8 cellular contexts compared by ENCODE assay signal in the genomic region with DNA sequence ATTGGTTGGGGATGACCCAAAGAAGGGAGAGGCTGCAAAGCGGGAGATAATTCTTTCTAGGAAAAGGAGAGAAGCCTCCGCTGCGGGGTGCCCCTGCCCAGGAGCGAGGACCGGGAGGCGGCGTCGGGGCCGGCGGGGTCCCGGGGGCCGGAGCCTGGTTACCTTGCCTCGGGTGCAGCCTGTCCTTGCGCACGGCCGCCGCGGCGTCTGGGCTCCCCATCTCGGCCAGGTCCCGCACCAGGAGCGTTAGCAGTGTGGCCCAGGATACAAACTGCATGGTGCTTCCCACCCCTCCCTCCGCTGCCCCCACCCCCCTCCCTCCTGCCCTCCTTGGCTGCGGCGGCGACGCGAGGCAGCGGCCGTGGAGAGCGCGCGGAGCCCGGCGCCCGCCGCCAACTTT. TPM values are rescaled to one million over a fixed set of nuclear protein-coding genes. Genes with fewer than 3 reads are reported as not detected.
DNase-seq lines count a peak whose midpoint lies in the region; ATAC-seq, FAIRE-seq and TF ChIP-seq lines count a peak whose summit lies in the region.

No MANE protein-coding gene starts in this region.

- H3K4me1 ChIP-seq in A549 (peaks cover 8% of the 10 kb centered on the region; the same call in 2 of the 3 replicates), heart right ventricle (peaks cover 0 to 55% (median 21%) of the 10 kb centered on the region in 9 donors), neuronal stem cell (ENCODE audit: control insufficient read depth in 2 of 2, insufficient read depth in 1 of 2, low read depth in 1 of 2, low read length in 2 of 2) (peaks cover 6 to 11% of the 10 kb centered on the region in 2 donors)

- no peak overlapping the region for H2BK12ac ChIP-seq in neuronal stem cell (ENCODE audit: low read length)

- TF ChIP-seq POLR2A in A549 (IDR thresholded peaks at IDR 0.05; ENCODE audit: low read length): no peak

- H3K4me3 ChIP-seq in A549 (peak overlapping the region; percentile 47), WERI-Rb-1 (ENCODE audit: low read depth, low read length) (peak overlapping the region; percentile 49), heart right ventricle (peak overlapping the region; percentile 42 to 90 (median 72)), neuronal stem cell (ENCODE audit: low read length in 2 of 2) (peak overlapping the region; percentile 70 to 87)

- peaks cover 60% of the 10 kb centered on the region for H3K27me3 ChIP-seq in WERI-Rb-1 (ENCODE audit: insufficient read depth, low read depth, severe bottlenecking)
- peaks cover 0 to 34% (median 0%) of the 10 kb centered on the region in 7 donors for H3K27me3 ChIP-seq in heart right ventricle
- H3K27me3 ChIP-seq in neuronal stem cell (ENCODE audit: control insufficient read depth in 3 of 3, insufficient read depth in 3 of 3, low read depth in 1 of 3, low read length in 3 of 3): no peaks in the 10 kb centered on the region

- H3K4ac ChIP-seq in neuronal stem cell (ENCODE audit: low read length): no peak overlapping the region

- no peak overlapping the region for H3K23ac ChIP-seq in neuronal stem cell (ENCODE audit: low read depth, low read length, poor library complexity)

- WGBS in A549 (ENCODE audit: missing lambda C conversion rate): 14% methylated on average over 1 of the region's 37 CpGs
- 0% methylated on average over 35 to 37 of the region's 37 CpGs for whole genome bisulfite sequencing in heart right ventricle, 2 donors
- WGBS in neuronal stem cell (ENCODE audit: extremely low coverage in 2 of 2, insufficient read length in 2 of 2, insufficient replicate concordance in 1 of 2), 2 donors: no CpG with 5 or more reads among the region's 37 CpGs

- H4K8ac ChIP-seq in neuronal stem cell (ENCODE audit: low read depth, low read length): no peak overlapping the region

- H2AFZ ChIP-seq in neuronal stem cell (ENCODE audit: low read length): peak overlapping the region; percentile 92

- TF ChIP-seq EP300 in A549 (IDR thresholded peaks at IDR 0.05): no peak

- no peak overlapping the region for H2AK5ac ChIP-seq in neuronal stem cell (ENCODE audit: low read depth, low read length)

- peak overlapping the region; percentile 38 for H2BK120ac ChIP-seq in neuronal stem cell (ENCODE audit: low read depth, low read length)

- H3K9ac ChIP-seq in neuronal stem cell (ENCODE audit: low read depth, low read length, poor library complexity): peak overlapping the region; percentile 97

- no peak overlapping the region for H3K14ac ChIP-seq in neuronal stem cell (ENCODE audit: low read length)

- intact Hi-C loops in heart right ventricle (cut with DNase I): loop anchor here in 9 of 10 donors (2.0 to 10.0 kb wide), 13 partner anchors 125 to 727 kb away; no protein-coding TSS in a partner anchor

- TF ChIP-seq CTCF in A549 (IDR thresholded peaks at IDR 0.05) (no peak), WERI-Rb-1 (IDR thresholded peaks at IDR 0.05; ENCODE audit: low read depth, low read length) (no peak), heart right ventricle (IDR thresholded peaks at IDR 0.05) (no peak), GM20000 (IDR thresholded peaks at IDR 0.05; ENCODE audit: extremely low read depth, missing control alignments) (no peak)

- peak overlapping the region; percentile 99 for H3K18ac ChIP-seq in neuronal stem cell (ENCODE audit: low read length)

- H3K36me3 ChIP-seq in WERI-Rb-1 (no peaks in the 10 kb centered on the region), heart right ventricle (peaks cover 0 to 21% (median 0%) of the 10 kb centered on the region in 9 donors), neuronal stem cell (replicated peaks in 1 of 2; ENCODE audit: control insufficient read depth in 2 of 2, insufficient read depth in 2 of 2, low read length in 2 of 2) (peaks cover 0 to 3% of the 10 kb centered on the region in 2 donors)

- POLR2A ChIA-PET in A549 (lab: Yijun Ruan, JAX): interaction anchor here (0.6 kb wide), 1 partner anchor 28 kb away, joined by 3 read pairs; no protein-coding TSS in a partner anchor

- no peak for FAIRE-seq in A549 (lab: Jason Lieb, UNC)

- H3K27ac ChIP-seq in A549 (peak overlapping the region in 1 of 2 experiments; percentile 64; a peak in 2 of 6 replicates), WERI-Rb-1 (no peak overlapping the region), heart right ventricle (peak overlapping the region; percentile 75 to 99 (median 96)), neuronal stem cell (replicated peaks; ENCODE audit: low read length) (peak overlapping the region; percentile 92)

- DNase-seq in A549 (ENCODE audit: low read depth in 1 of 2, low spot score in 1 of 2) (no peak), WERI-Rb-1 (peak; percentile 8), heart right ventricle (no peak), neuronal stem cell (ENCODE audit: low spot score) (no peak), NCI-H2171 treated with DMSO at 0.1 percent for 48 hours (lab: John Stamatoyannopoulos, UW) (no peak), NCI-H526 treated with DMSO at 0.1 percent for 48 hours (lab: John Stamatoyannopoulos, UW) (no peak), GM20000 (ENCODE audit: low spot score) (no peak)

- H4K91ac ChIP-seq in neuronal stem cell (ENCODE audit: low read depth, low read length, poor library complexity): no peak overlapping the region

- H3K4me2 ChIP-seq in A549 (peak overlapping the region; percentile 80), neuronal stem cell (ENCODE audit: insufficient read depth, low read length, poor library complexity, severe bottlenecking) (peak overlapping the region; percentile 83)

- H3K79me1 ChIP-seq in neuronal stem cell (ENCODE audit: low read depth, low read length): no peaks in the 10 kb centered on the region

- H3K9me3 ChIP-seq in A549: no peaks in the 10 kb centered on the region
- no peaks in the 10 kb centered on the region for H3K9me3 ChIP-seq in WERI-Rb-1 (ENCODE audit: severe bottlenecking)
- H3K9me3 ChIP-seq in heart right ventricle: no peaks in the 10 kb centered on the region
- no peaks in the 10 kb centered on the region for H3K9me3 ChIP-seq in neuronal stem cell (replicated peaks in 1 of 2; ENCODE audit: control insufficient read depth in 2 of 2, insufficient read depth in 1 of 2, low read depth in 1 of 2, low read length in 2 of 2)

- ATAC-seq in A549 (peak; percentile 5 to 9; a peak in 3 of 6 replicates), heart right ventricle (peak in 5 of 8 donors; percentile 0 to 58 (median 6)), GM19035 (IDR thresholded peaks at IDR 0.05; ENCODE audit: unreplicated experiment) (no peak)

- peak overlapping the region; percentile 82 for H2BK15ac ChIP-seq in neuronal stem cell (ENCODE audit: low read length)

- H2BK5ac ChIP-seq in neuronal stem cell (ENCODE audit: low read length): peak overlapping the region; percentile 72

- CTCF ChIA-PET in A549 (lab: Yijun Ruan, JAX): no interaction called here

- no peak for TF ChIP-seq RAD21 in A549 (conservative IDR thresholded peaks at IDR 0.05 in 1 of 2, IDR thresholded peaks at IDR 0.05 in 1 of 2)

TF ChIP-seq in A549, 52 proteins besides CTCF, POLR2A, EP300 and RAD21:
- TF ChIP-seq, protein P1, sequence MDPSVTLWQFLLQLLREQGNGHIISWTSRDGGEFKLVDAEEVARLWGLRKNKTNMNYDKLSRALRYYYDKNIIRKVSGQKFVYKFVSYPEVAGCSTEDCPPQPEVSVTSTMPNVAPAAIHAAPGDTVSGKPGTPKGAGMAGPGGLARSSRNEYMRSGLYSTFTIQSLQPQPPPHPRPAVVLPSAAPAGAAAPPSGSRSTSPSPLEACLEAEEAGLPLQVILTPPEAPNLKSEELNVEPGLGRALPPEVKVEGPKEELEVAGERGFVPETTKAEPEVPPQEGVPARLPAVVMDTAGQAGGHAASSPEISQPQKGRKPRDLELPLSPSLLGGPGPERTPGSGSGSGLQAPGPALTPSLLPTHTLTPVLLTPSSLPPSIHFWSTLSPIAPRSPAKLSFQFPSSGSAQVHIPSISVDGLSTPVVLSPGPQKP (IDR thresholded peaks at IDR 0.05; ENCODE audit: low read depth, low read length): no peak
- TF ChIP-seq BHLHE40 (IDR thresholded peaks at IDR 0.05; ENCODE audit: low read depth, low read length) (no peak), KDM1A (IDR thresholded peaks at IDR 0.05; ENCODE audit: low read depth) (no peak), RCOR1 (IDR thresholded peaks at IDR 0.05; ENCODE audit: low read depth, low read length) (no peak)
- TF ChIP-seq, protein P2, sequence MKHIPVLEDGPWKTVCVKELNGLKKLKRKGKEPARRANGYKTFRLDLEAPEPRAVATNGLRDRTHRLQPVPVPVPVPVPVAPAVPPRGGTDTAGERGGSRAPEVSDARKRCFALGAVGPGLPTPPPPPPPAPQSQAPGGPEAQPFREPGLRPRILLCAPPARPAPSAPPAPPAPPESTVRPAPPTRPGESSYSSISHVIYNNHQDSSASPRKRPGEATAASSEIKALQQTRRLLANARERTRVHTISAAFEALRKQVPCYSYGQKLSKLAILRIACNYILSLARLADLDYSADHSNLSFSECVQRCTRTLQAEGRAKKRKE (CRISPR knock-in tag; IDR thresholded peaks at IDR 0.05; ENCODE audit: low read depth): no peak

RNA-seq across cellular contexts. Expression of gene ADAMTS9, which starts 0.4 kb away (rescaled TPM):
- polyA plus RNA-seq in A549 (2011; rRNA removed) (0.34 and 0.63 TPM in 2 replicates), A549 (2017; fragmentation: RNase III; extraction: RNeasy Plus Mini Kit Qiagen cat#74134 plus additional on column Dnase treatment) (0.68 to 1.1 TPM (median 0.69 TPM) in 3 replicates), heart right ventricle (10 to 100 TPM; 22.8 to 33.4 TPM)
- 0.15 and 0.16 TPM in 2 replicates for polyA plus RNA-seq in A549 (2012; cell fraction: cytosol; rRNA removed)
- 0.22 and 0.27 TPM in 2 replicates for polyA plus RNA-seq in A549 (2012; cell fraction: nucleus; rRNA removed)
- polyA minus RNA-seq in A549 (2011; rRNA and poly(A)+ RNA removed): 0.63 and 1.4 TPM in 2 replicates
- 100 to 1,000 TPM in 1 of 10 donors, 10 to 100 TPM in 8, 1 to 10 TPM in 1; 9.7 to 102 (median 17.3) TPM for total RNA-seq in heart right ventricle
- polyA plus RNA-seq in neuronal stem cell (2013, experiment 1 of 2): 18.4 TPM
- polyA plus RNA-seq in neuronal stem cell (2013, experiment 2 of 2): 20.5 TPM

Comparison
In these comparisons a context has a peak if more than half of its experiments do, and no peak if none do; other contexts are left out.
1. RNA of gene ADAMTS9, which starts 0.4 kb away (polyA plus RNA-seq): 22.8 to 33.4 TPM in heart right ventricle; 0.15 to 1.1 TPM in A549; every median in the first group is over 10 times any median in the second.
2. Peak in every context shown above with its lines, with median percentiles within 50 percentile points of each other: H3K4me3 ChIP-seq.